8 cellular contexts compared by ENCODE assay signal in genomic region chr4:158671915-158672806, GRCh38. TPM values are rescaled to one million over a fixed set of nuclear protein-coding genes. Genes with fewer than 3 reads are reported as not detected.
DNase-seq lines count a peak whose midpoint lies in the region; ATAC-seq and TF ChIP-seq lines count a peak whose summit lies in the region.

Gene ETFDH (plus strand): TSS chr4:158672296. CDS start chr4:158672457, 161 bp downstream.

- H3K27ac Mint-ChIP-seq in activated CD4-positive, alpha-beta T cell treated with anti-CD3 and anti-CD28 coated beads, Interleukin-2, amount 10 ng/mL, durations not matched to agents 7 days and 5 days = peak within 1 kb of the TSS; percentile 90

- DNase-seq in NCI-H526 treated with DMSO at 0.1 percent for 48 hours (lab: John Stamatoyannopoulos, UW) (peak; percentile 100), coronary artery (ENCODE audit: low spot score) (peak; percentile 100)
- DNase-seq in activated CD4-positive, alpha-beta T cell treated with anti-CD3 and anti-CD28 coated beads, Interleukin-2, amount 10 ng/mL, durations not matched to agents 7 days and 5 days = peak; percentile 98
- DNase-seq in stimulated activated CD4-positive, alpha-beta T cell treated with anti-CD3 and anti-CD28 coated beads, Interleukin-1b, Interleukin-23, amount 100 ng/mL, for 4 hours (ENCODE audit: low read depth in 2 of 2) = peak; percentile 94 to 95

- H3K36me3 Mint-ChIP-seq in activated CD4-positive, alpha-beta T cell treated with anti-CD3 and anti-CD28 coated beads, Interleukin-2, amount 10 ng/mL, durations not matched to agents 7 days and 5 days (ENCODE audit: low read depth) = peaks cover 11% of the 10 kb centered on the region

- H3K27me3 Mint-ChIP-seq in activated CD4-positive, alpha-beta T cell treated with anti-CD3 and anti-CD28 coated beads, Interleukin-2, amount 10 ng/mL, durations not matched to agents 7 days and 5 days = no peaks in the 10 kb centered on the region

- CTCF ChIA-PET in activated CD4-positive, alpha-beta T cell treated with anti-CD3 and anti-CD28 coated beads, Interleukin-2, amount 10 ng/mL, durations not matched to agents 7 days and 5 days (lab: Charles Lee) = interaction anchor here (1.0 to 1.1 kb wide), 2 partner anchors 52 to 525 kb away, joined by 3 read pairs; no protein-coding TSS in a partner anchor

- peak within 1 kb of the TSS; percentile 78 for H3K4me3 ChIP-seq in coronary artery

- TF ChIP-seq CTCF in C4-2B (conservative IDR thresholded peaks at IDR 0.05) (peak; percentile 77), coronary artery (IDR thresholded peaks at IDR 0.05) (peak; percentile 30)

- ATAC-seq in GM19328 (IDR thresholded peaks at IDR 0.05; ENCODE audit: unreplicated experiment) (peak; percentile 85), HG03520 (IDR thresholded peaks at IDR 0.05; ENCODE audit: unreplicated experiment) (peak; percentile 80)

- no peaks in the 10 kb centered on the region for H3K9me3 Mint-ChIP-seq in activated CD4-positive, alpha-beta T cell treated with anti-CD3 and anti-CD28 coated beads, Interleukin-2, amount 10 ng/mL, durations not matched to agents 7 days and 5 days

- no peaks in the 10 kb centered on the region for H3K27me3 ChIP-seq in layer of hippocampus (ENCODE audit: control insufficient read depth, insufficient read depth, low read length)

- H3K4me3 Mint-ChIP-seq in activated CD4-positive, alpha-beta T cell treated with anti-CD3 and anti-CD28 coated beads, Interleukin-2, amount 10 ng/mL, durations not matched to agents 7 days and 5 days = peak within 1 kb of the TSS; percentile 95

- peaks cover 38% of the 10 kb centered on the region for H3K4me1 Mint-ChIP-seq in activated CD4-positive, alpha-beta T cell treated with anti-CD3 and anti-CD28 coated beads, Interleukin-2, amount 10 ng/mL, durations not matched to agents 7 days and 5 days

- H3K27ac ChIP-seq in C4-2B (peak within 1 kb of the TSS; percentile 78), coronary artery (peak within 1 kb of the TSS; percentile 90 to 96), layer of hippocampus (ENCODE audit: low read depth, low read length) (peak within 1 kb of the TSS; percentile 95)

- POLR2A ChIA-PET in activated CD4-positive, alpha-beta T cell treated with anti-CD3 and anti-CD28 coated beads, Interleukin-2, amount 10 ng/mL, durations not matched to agents 7 days and 5 days (lab: Charles Lee) = no interaction called here

RNA-seq across cellular contexts. Expression of gene ETFDH, which starts in this region (rescaled TPM):
- 10 to 100 TPM; 18.9 to 27.1 TPM for total RNA-seq in activated CD4-positive, alpha-beta T cell treated with anti-CD3 and anti-CD28 coated beads, Interleukin-2, amount 10 ng/mL, durations not matched to agents 7 days and 5 days

Comparison
In these comparisons a context has a peak if more than half of its experiments do, and no peak if none do; other contexts are left out.
1. Peak in every context shown above with its lines: DNase-seq, ATAC-seq, H3K4me3 ChIP-seq and H3K27ac ChIP-seq.